Comparison of ENCODE assay signal across 33 cellular contexts in the genomic region with DNA sequence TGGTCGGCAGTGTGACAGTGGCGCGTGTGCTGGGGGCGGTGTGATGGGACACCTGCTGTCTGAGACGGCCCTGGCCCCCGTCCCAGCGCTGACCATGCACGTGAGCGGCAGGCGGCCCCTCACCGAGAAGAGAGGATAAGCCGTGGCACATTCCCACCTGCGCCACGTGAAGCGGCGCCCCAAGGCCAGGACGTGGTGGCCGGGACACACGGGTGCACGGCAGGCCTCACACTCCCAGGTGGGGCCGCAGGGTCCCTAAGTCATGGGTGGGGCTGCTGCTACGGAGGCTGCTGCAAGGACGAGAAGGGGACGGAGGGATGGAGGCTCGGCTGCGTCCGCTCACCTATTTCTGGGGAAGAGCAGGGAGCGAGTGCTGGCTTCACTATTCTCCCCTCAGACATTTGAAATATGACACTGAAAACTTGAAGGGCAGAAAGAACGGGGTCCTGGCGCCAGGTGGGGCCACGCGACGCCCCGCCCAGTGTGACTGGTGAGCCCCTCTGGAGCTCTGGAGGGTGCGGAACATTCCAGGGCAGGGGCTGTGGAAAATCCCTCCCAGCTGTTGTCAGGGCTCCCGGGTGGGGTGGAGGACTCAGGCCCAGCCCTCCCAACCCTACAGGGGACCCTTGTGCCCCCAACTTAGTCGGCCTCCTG. TPM values are rescaled to one million over a fixed set of nuclear protein-coding genes. Genes with fewer than 3 reads are reported as not detected.
"Had no signal": no experiment of that assay in that cellular context is flagged by ENCODE, and none has a peak within 500 bp of the region (broad histone marks: within the 10 kb centered on the region; RNA-seq: fewer than 3 reads in every experiment).

No MANE protein-coding gene starts in this region.

- H3K4me2 ChIP-seq: smooth muscle cell had no signal

- FAIRE-seq: kidney, pancreas had no signal

- H3K4me1 ChIP-seq: upper lobe of right lung had no signal

- H3K36me3 ChIP-seq: gastrocnemius medialis, neutrophil, pancreas, suprapubic skin, transverse colon, upper lobe of right lung, vagina had no signal

- H3K27me3 ChIP-seq: pancreas, vagina had no signal

- DNase-seq: effector CD8-positive, alpha-beta T cell; endodermal cell; foreskin fibroblast; gastrocnemius medialis; head of caudate nucleus; kidney; natural killer cell; retina; stimulated activated CD4-positive, alpha-beta T cell treated with anti-CD3 and anti-CD28 coated beads, Interleukin-12 subunit alpha, Interleukin-12 subunit beta, amount 100 ng/mL, for 4 hours; stimulated activated CD4-positive, alpha-beta T cell treated with anti-CD3 and anti-CD28 coated beads, Interleukin-1b, Interleukin-23, amount 100 ng/mL, for 48 hours; stimulated activated CD4-positive, alpha-beta T cell treated with anti-CD3 and anti-CD28 coated beads, Interleukin-4, amount 100 ng/mL, for 1 hour; stimulated activated CD8-positive, alpha-beta memory T cell treated with anti-CD3 and anti-CD28 coated beads, Interleukin-4, amount 100 ng/mL, for 48 hours; stimulated activated naive CD4-positive, alpha-beta T cell; stimulated activated naive CD8-positive, alpha-beta T cell treated with anti-CD3 and anti-CD28 coated beads, Interleukin-15, amount 100 ng/mL, for 72 hours; transverse colon; upper lobe of right lung had no signal

- ATAC-seq: esophagus mucosa; gastrocnemius medialis; left lobe of liver; natural killer cell; pancreas; sciatic nerve; stimulated activated naive CD8-positive, alpha-beta T cell treated with anti-CD3 and anti-CD28 coated beads, Interleukin-15, amount 100 ng/mL, for 72 hours; upper lobe of right lung had no signal

- H3K9me3 ChIP-seq: gastrocnemius medialis, neutrophil, pancreas, suprapubic skin, transverse colon, upper lobe of right lung, vagina had no signal

- H3K4me3 ChIP-seq: gastrocnemius medialis, lung, pancreas, smooth muscle cell, suprapubic skin, transverse colon, upper lobe of right lung, vagina had no signal

- H3K27ac ChIP-seq: epithelial cell of prostate, gastrocnemius medialis, neutrophil, pancreas, suprapubic skin, transverse colon, upper lobe of right lung, vagina had no signal

RNA-seq across cellular contexts. Expression of gene CYP2W1, which starts 7.5 kb away (rescaled TPM):
- total RNA-seq: endodermal cell, gastrocnemius medialis, glomerular endothelial cell, mononuclear cell, natural killer cell, omental fat pad, posterior vena cava, pulmonary artery endothelial cell, smooth muscle cell, upper lobe of right lung had no signal
- polyA plus RNA-seq: liver, neural cell, smooth muscle cell had no signal

RNA-seq across cellular contexts. Expression of gene GPR146, which starts 53.9 kb away (rescaled TPM):
- polyA plus RNA-seq: neural cell had no signal
